Comparison of ENCODE assay signal across 8 cellular contexts in the genomic region with DNA sequence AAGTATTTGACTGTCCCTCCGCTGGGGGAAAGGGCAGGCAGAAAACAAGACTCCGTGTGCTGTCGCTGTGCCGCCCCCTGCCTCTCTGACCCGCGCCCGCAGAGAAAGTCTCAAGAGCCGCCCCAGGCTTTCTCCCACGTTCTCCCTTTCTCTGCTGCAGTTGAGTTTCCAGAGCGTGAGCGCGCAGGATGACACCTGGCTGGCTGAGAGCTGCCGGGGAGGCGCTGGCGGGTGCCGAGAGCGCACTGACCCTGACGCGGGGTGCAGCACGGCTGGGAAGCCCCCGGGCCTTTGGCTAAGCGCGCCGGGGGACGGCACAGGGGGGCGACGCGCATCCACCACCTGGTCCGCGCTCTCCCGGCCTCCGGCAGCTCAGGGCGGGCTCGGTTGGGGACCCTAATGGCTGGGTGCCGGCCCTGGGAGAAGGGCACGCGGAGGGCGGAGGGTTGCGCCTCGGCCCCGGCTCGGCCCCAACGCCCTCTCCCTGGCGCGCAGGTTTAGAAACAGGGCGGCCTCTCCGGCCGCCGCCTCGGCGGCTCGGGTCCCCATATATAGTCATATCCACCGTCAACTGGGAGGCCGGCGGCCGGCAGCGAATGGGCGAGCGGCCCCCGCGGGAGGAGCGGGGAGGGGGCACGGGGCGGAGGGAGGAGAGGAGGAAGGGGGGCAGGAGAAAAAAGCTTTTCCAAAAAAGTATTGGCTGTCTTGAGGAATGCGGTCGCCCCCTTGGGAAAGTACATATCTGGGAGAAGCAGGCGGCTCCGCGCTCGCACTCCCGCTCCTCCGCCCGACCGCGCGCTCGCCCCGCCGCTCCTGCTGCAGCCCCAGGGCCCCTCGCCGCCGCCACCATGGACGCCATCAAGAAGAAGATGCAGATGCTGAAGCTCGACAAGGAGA. TPM values are rescaled to one million over a fixed set of nuclear protein-coding genes. Genes with fewer than 3 reads are reported as not detected.
DNase-seq lines count a peak whose midpoint lies in the region; FAIRE-seq and TF ChIP-seq lines count a peak whose summit lies in the region.

Gene TPM1, plus strand, starts transcription at position 766 of the 897 bp plus-strand sequence. Its CDS starts 83 bp downstream, at position 849.

- peak; percentile 25 for DNase-seq in activated T-cell treated with anti-CD3 and anti-CD28 coated beads, Interleukin-2, amount 50 U/mL, for 1 hour
- DNase-seq in activated T-cell treated with anti-CD3 and anti-CD28 coated beads for 4 hours (no peak), RCC 7860 (ENCODE audit: low spot score) (peak; percentile 91), chondrocyte (ENCODE audit: low spot score) (peak; percentile 98), kidney (peak; percentile 97), OCI-M2 (lab: John Stamatoyannopoulos, UW; ENCODE audit: unreplicated experiment) (no peak)
- DNase-seq in central memory CD4-positive, alpha-beta T cell: no peak

- no peaks in the 10 kb centered on the region for H3K36me3 ChIP-seq in kidney (ENCODE audit: control insufficient read depth in 1 of 2, insufficient read depth in 2 of 2, low read length in 2 of 2)

- peak within 1 kb of the TSS; percentile 99 for H3K4me3 Mint-ChIP-seq in chondrocyte (ENCODE audit: unreplicated experiment)

- peak within 1 kb of the TSS; percentile 96 for H3K27ac Mint-ChIP-seq in chondrocyte (ENCODE audit: unreplicated experiment)

- H3K27ac ChIP-seq in kidney (ENCODE audit: low read depth in 2 of 2, low read length in 2 of 2) (peak within 1 kb of the TSS; percentile 26 to 81), skin epidermis (peak within 1 kb of the TSS in 20 of 21 experiments; percentile 52 to 91 (median 71))

- H3K9ac ChIP-seq in kidney (ENCODE audit: low read length in 2 of 2): peak within 1 kb of the TSS; percentile 17 to 43

- H3K4me1 ChIP-seq in kidney (ENCODE audit: control insufficient read depth in 1 of 2, insufficient read depth in 1 of 2, low read depth in 1 of 2, low read length in 2 of 2): peaks cover 0 to 7% of the 10 kb centered on the region in 2 donors

- H3K9me3 ChIP-seq in kidney (ENCODE audit: control insufficient read depth in 1 of 2, low read length in 2 of 2): no peaks in the 10 kb centered on the region

- intact Hi-C loops in kidney (cut with DNase I): no loop called here

- peaks cover 63% of the 10 kb centered on the region for H3K4me1 Mint-ChIP-seq in chondrocyte (ENCODE audit: low read depth)

- H3K27me3 Mint-ChIP-seq in chondrocyte (ENCODE audit: low read depth): no peaks in the 10 kb centered on the region

- FAIRE-seq in RCC 7860 (lab: Jason Lieb, UNC) (no peak), kidney (lab: Jason Lieb, UNC) (no peak)

- peaks cover 6% of the 10 kb centered on the region for H3K9me3 Mint-ChIP-seq in chondrocyte (ENCODE audit: low read depth)

- H3K36me3 Mint-ChIP-seq in chondrocyte (ENCODE audit: low read depth): peaks cover 43% of the 10 kb centered on the region

- peak; percentile 47 for TF ChIP-seq CTCF in chondrocyte (IDR thresholded peaks at IDR 0.05)
- TF ChIP-seq CTCF in kidney (IDR thresholded peaks at IDR 0.05; ENCODE audit: borderline replicate concordance, extremely low read depth, insufficient read depth): no peak

- H3K4me3 ChIP-seq in kidney (ENCODE audit: low read length in 2 of 2) (peak within 1 kb of the TSS; percentile 51 to 72), skin epidermis (peak within 1 kb of the TSS; percentile 47 to 60 (median 54))

RNA-seq across cellular contexts. Expression of gene TPM1, which starts in this region (rescaled TPM):
- total RNA-seq in chondrocyte: 2,291 to 2,367 TPM (median 2,332 TPM) in 3 replicates
- total RNA-seq in kidney: 473 TPM
- 252 TPM for polyA plus RNA-seq in kidney (ENCODE audit: insufficient read depth, low read depth, low replicate concordance)

Comparison
In these comparisons a context has a peak if more than half of its experiments do, and no peak if none do; other contexts are left out.
1. DNase-seq: peak in activated T-cell treated with anti-CD3 and anti-CD28 coated beads, Interleukin-2, amount 50 U/mL, for 1 hour (single experiment), RCC 7860 (single experiment), chondrocyte (single experiment) and kidney (single experiment); none in activated T-cell treated with anti-CD3 and anti-CD28 coated beads for 4 hours (single experiment), central memory CD4-positive, alpha-beta T cell (single experiment) and OCI-M2 (single experiment).